In the genomic region with DNA sequence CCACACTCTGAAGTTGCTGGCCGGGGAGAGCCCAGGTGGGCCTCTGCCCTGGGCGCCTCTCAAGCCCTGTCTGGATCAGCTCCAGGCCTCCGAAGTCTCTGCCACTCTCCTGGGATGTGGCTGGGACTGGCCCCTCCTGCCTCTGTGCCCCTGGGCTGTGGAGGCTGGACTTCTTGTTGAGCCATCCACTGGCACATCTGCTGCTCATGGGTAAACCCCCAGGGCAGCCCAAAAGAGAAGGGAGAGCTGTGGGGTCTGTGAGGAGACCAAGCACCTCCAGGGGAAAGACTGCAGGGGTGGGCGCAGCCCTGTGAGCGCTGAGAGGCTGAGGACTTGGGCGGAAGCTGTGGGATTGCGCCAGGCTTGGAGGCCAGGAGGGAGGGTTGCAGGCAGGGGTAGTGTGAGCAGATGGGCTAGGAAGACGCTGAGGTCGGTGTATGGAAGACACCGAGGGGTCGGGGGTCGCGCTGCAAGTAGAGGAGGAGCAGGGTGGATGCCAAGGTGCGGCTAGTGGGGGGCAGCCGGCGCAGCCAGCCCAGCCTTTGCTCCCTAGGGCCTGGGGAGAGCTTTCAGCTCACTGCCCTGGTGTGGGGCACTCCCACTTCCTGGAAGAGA, we compare ENCODE assay signal across 11 cellular contexts.
DNase-seq lines count a peak whose midpoint lies in the region; ATAC-seq and TF ChIP-seq lines count a peak whose summit lies in the region.
"Had no signal": no experiment of that assay in that cellular context is flagged by ENCODE, and none has a peak within 500 bp of the region (broad histone marks: within the 10 kb centered on the region; RNA-seq: fewer than 3 reads in every experiment).

No MANE protein-coding gene starts in this region.

- no peak overlapping the region for H2BK15ac ChIP-seq in mesenchymal stem cell (ENCODE audit: low read depth, poor library complexity, severe bottlenecking)

- H3K27me3 ChIP-seq in mesenchymal stem cell (ENCODE audit: control insufficient read depth in 1 of 2, insufficient read depth in 1 of 2, low read length in 2 of 2) = peaks cover 11 to 24% of the 10 kb centered on the region in 2 experiments

- no peak overlapping the region for H3K4me2 ChIP-seq in mesenchymal stem cell (ENCODE audit: low read length, poor library complexity, severe bottlenecking)

- H3K79me1 ChIP-seq in mesenchymal stem cell (replicated peaks; ENCODE audit: low read length, poor library complexity, severe bottlenecking) = no peaks in the 10 kb centered on the region

- no peak overlapping the region for H2BK12ac ChIP-seq in mesenchymal stem cell (ENCODE audit: low read length in 2 of 2)

- H3K9me3 ChIP-seq in mesenchymal stem cell (ENCODE audit: control insufficient read depth, low read length) = no peaks in the 10 kb centered on the region
- H3K9me3 ChIP-seq: esophagus squamous epithelium had no signal

- H3K27ac Mint-ChIP-seq in activated CD4-positive, alpha-beta memory T cell treated with anti-CD3 and anti-CD28 coated beads for 36 hours = no peak overlapping the region

- H3K14ac ChIP-seq in mesenchymal stem cell (ENCODE audit: low read length in 2 of 2) = no peak overlapping the region

- H3K4ac ChIP-seq in mesenchymal stem cell (ENCODE audit: low read depth in 1 of 2, low read length in 2 of 2) = no peak overlapping the region

- H3K4me1 ChIP-seq in mesenchymal stem cell (ENCODE audit: control insufficient read depth, insufficient read depth, low read depth, low read length) = peaks cover 8% of the 10 kb centered on the region
- H3K4me1 ChIP-seq: esophagus squamous epithelium had no signal

- H3K23ac ChIP-seq in mesenchymal stem cell (ENCODE audit: low read length in 2 of 2) = no peak overlapping the region

- H3K36me3 ChIP-seq in mesenchymal stem cell (ENCODE audit: control insufficient read depth in 1 of 2, insufficient read depth in 2 of 2, low read depth in 1 of 2, low read length in 2 of 2) = no peaks in the 10 kb centered on the region
- H3K36me3 ChIP-seq: esophagus squamous epithelium had no signal

- no peak overlapping the region for H3K18ac ChIP-seq in mesenchymal stem cell (ENCODE audit: low read depth in 1 of 2, low read length in 2 of 2)

- POLR2A ChIA-PET in activated CD4-positive, alpha-beta memory T cell treated with anti-CD3 and anti-CD28 coated beads for 36 hours (lab: Charles Lee) = no interaction called here

- no peaks in the 10 kb centered on the region for H3K9me3 Mint-ChIP-seq in activated CD4-positive, alpha-beta memory T cell treated with anti-CD3 and anti-CD28 coated beads for 36 hours

- 90% methylated on average over 16 of the region's 16 CpGs for WGBS in mesenchymal stem cell

- intact Hi-C loops in activated CD4-positive, alpha-beta memory T cell treated with anti-CD3 and anti-CD28 coated beads for 36 hours (cut with micrococcal nuclease) = loop anchor here (1.0 kb wide), 2 partner anchors 142 to 193 kb away; no protein-coding TSS in a partner anchor

- no peak overlapping the region for H4K8ac ChIP-seq in mesenchymal stem cell (ENCODE audit: low read length)

- H3K36me3 Mint-ChIP-seq in activated CD4-positive, alpha-beta memory T cell treated with anti-CD3 and anti-CD28 coated beads for 36 hours = no peaks in the 10 kb centered on the region

- H4K91ac ChIP-seq in mesenchymal stem cell (ENCODE audit: low read length) = no peak overlapping the region

- ATAC-seq in omental fat pad (ENCODE audit: low FRiP score) = peak; percentile 9
- no peak for ATAC-seq in GM19035 (IDR thresholded peaks at IDR 0.05; ENCODE audit: unreplicated experiment)
- ATAC-seq in HG03378 (IDR thresholded peaks at IDR 0.05; ENCODE audit: unreplicated experiment) = no peak

- TF ChIP-seq CTCF in omental fat pad (IDR thresholded peaks at IDR 0.05) = no peak

- H3K4me3 Mint-ChIP-seq in activated CD4-positive, alpha-beta memory T cell treated with anti-CD3 and anti-CD28 coated beads for 36 hours = no peak overlapping the region

- H3K9ac ChIP-seq in mesenchymal stem cell (ENCODE audit: low read length) = no peak overlapping the region

- H2AK5ac ChIP-seq in mesenchymal stem cell (ENCODE audit: low read length, severe bottlenecking) = no peak overlapping the region

- no peaks in the 10 kb centered on the region for H3K27me3 Mint-ChIP-seq in activated CD4-positive, alpha-beta memory T cell treated with anti-CD3 and anti-CD28 coated beads for 36 hours

- H2AFZ ChIP-seq in mesenchymal stem cell (ENCODE audit: low read depth, low read length) = no peak overlapping the region

- CTCF ChIA-PET in activated CD4-positive, alpha-beta memory T cell treated with anti-CD3 and anti-CD28 coated beads for 36 hours (lab: Charles Lee) = interaction anchor here (0.6 to 2.5 kb wide), 11 partner anchors 10 to 345 kb away, joined by 3 to 15 read pairs (median 4); no protein-coding TSS in a partner anchor

- no peak overlapping the region for H3K4me3 ChIP-seq in mesenchymal stem cell (ENCODE audit: insufficient read depth in 1 of 2, low read depth in 1 of 2, low read length in 2 of 2)
- H3K4me3 ChIP-seq: esophagus squamous epithelium had no signal

- H2BK5ac ChIP-seq in mesenchymal stem cell (ENCODE audit: low read depth, low read length, poor library complexity, severe bottlenecking) = no peak overlapping the region

- H3K27ac ChIP-seq in mesenchymal stem cell (ENCODE audit: low read length, poor library complexity, severe bottlenecking) = no peak overlapping the region
- H3K27ac ChIP-seq: 22Rv1, esophagus squamous epithelium, RWPE1 had no signal

- DNase-seq in DMS 273 (lab: John Stamatoyannopoulos, UW; ENCODE audit: unreplicated experiment) (peak; percentile 26), DMS 273 treated with DMSO at 0.1 percent for 48 hours (lab: John Stamatoyannopoulos, UW) (no peak), GM03348 (ENCODE audit: low spot score) (peak; percentile 11), omental fat pad (ENCODE audit: low spot score) (no peak), mesenchymal stem cell (no peak)
- peak; percentile 7 for DNase-seq in activated CD4-positive, alpha-beta memory T cell treated with anti-CD3 and anti-CD28 coated beads for 36 hours
- DNase-seq: esophagus squamous epithelium had no signal

- H2BK120ac ChIP-seq in mesenchymal stem cell (ENCODE audit: low read depth, low read length) = no peak overlapping the region

- H3K4me1 Mint-ChIP-seq in activated CD4-positive, alpha-beta memory T cell treated with anti-CD3 and anti-CD28 coated beads for 36 hours (ENCODE audit: low read depth) = peaks cover 4% of the 10 kb centered on the region

Comparison
In these comparisons a context has a peak if more than half of its experiments do, and no peak if none do; other contexts are left out.
1. DNase-seq: peak in DMS 273 (single experiment), GM03348 (single experiment) and activated CD4-positive, alpha-beta memory T cell treated with anti-CD3 and anti-CD28 coated beads for 36 hours (single experiment); none in DMS 273 treated with DMSO at 0.1 percent for 48 hours (single experiment), omental fat pad (single experiment) and mesenchymal stem cell (single experiment).